20 cellular contexts compared by ENCODE assay signal in the genomic region with DNA sequence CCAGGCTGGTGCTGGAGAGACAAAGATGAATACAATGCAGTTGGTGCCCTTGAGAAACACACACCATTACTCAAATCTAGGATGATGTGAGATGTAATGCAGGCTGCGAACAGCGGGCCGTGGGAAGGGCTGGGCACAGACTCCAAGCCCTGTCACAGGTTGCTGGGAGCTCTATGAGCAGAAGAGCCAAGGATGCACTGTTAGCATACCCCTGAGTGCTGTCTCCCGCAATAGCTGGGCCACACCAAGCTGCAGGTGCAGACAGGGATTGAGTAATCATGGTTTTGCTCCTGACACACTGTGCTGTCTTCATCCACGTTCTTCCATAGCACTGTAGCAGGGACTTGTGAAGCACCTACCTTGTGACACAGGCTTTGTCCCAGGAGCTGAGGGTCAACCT.
"Had no signal": no experiment of that assay in that cellular context is flagged by ENCODE, and none has a peak within 500 bp of the region (broad histone marks: within the 10 kb centered on the region; RNA-seq: fewer than 3 reads in every experiment).

No MANE protein-coding gene starts in this region.

- H3K4me3 ChIP-seq: SJSA1, SK-N-MC had no signal

- FAIRE-seq: RCC 7860 had no signal

- H3K9me3 ChIP-seq: SJSA1 had no signal

- H3K27ac ChIP-seq: SJSA1, SK-N-MC had no signal

- H3K36me3 ChIP-seq: SJSA1 had no signal

- H3K27me3 ChIP-seq: SJSA1 had no signal

- DNase-seq: KBM-7, MV-4-11, NCI-H1048, NCI-H1105, NCI-H1417, NCI-H1436 treated with DMSO at 0.1 percent for 48 hours, NCI-H1694, NCI-H187 treated with DMSO at 0.1 percent for 48 hours, NCI-H2029 treated with DMSO at 0.1 percent for 48 hours, NCI-H2171 treated with DMSO at 0.1 percent for 48 hours, NCI-H2227 treated with DMSO at 0.1 percent for 48 hours, NCI-H524, NCI-H526 treated with DMSO at 0.1 percent for 48 hours, NCI-H748 treated with DMSO at 0.1 percent for 48 hours, Right ventricle myocardium superior, RPMI8226, SIG-M5 had no signal
